17 cellular contexts compared by ENCODE assay signal in the genomic region with DNA sequence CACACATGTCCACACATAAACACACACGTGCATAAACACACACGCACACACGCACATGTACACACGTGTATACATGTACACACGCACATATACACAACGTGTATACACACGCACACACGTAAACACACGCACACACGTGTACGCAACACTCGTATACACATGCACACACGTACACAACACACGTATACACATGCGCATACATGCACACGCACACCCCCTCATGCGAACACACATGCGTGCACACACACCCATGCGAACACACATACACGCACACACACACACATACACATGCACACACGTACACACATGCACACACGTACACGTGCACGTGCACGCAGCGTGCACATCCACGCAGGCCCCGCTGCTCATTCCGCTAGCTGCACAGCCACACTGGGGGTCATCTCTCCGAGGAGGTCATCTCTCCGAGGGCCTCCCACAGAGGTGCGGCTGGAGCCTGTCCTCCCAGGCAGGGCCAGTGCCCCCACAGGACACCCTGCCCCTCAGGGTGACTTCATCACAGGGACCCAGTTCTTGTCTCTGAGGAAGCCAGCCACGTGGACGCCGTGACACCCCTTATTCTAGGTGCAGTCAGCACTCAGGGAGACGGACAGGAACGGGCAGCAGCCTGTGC. TPM values are rescaled to one million over a fixed set of nuclear protein-coding genes. Genes with fewer than 3 reads are reported as not detected.
"Had no signal": no experiment of that assay in that cellular context is flagged by ENCODE, and none has a peak within 500 bp of the region (broad histone marks: within the 10 kb centered on the region; RNA-seq: fewer than 3 reads in every experiment).

No MANE protein-coding gene starts in this region.

- H3K4me1 ChIP-seq: psoas muscle had no signal

- H3K27me3 ChIP-seq: dorsolateral prefrontal cortex, spleen, upper lobe of left lung had no signal

- H3K27ac ChIP-seq: psoas muscle, spleen, upper lobe of left lung had no signal

- H3K4me3 ChIP-seq: dorsolateral prefrontal cortex, psoas muscle, spleen, upper lobe of left lung had no signal

- H3K9me3 ChIP-seq: psoas muscle, spleen, upper lobe of left lung had no signal

- ATAC-seq: activated CD8-positive, alpha-beta T cell treated with anti-CD3 and anti-CD28 coated beads, Interleukin-2, amount 10 ng/mL, durations not matched to agents 7 days and 5 days; naive thymus-derived CD4-positive, alpha-beta T cell; psoas muscle; sciatic nerve; T-cell had no signal

- DNase-seq: activated CD4-positive, alpha-beta T cell treated with anti-CD3 and anti-CD28 coated beads for 48 hours; activated CD8-positive, alpha-beta T cell treated with anti-CD3 and anti-CD28 coated beads, Interleukin-2, amount 10 ng/mL, durations not matched to agents 7 days and 5 days; activated naive CD4-positive, alpha-beta T cell; aorta; dorsolateral prefrontal cortex; naive thymus-derived CD4-positive, alpha-beta T cell; psoas muscle; spleen; stimulated activated CD4-positive, alpha-beta T cell treated with anti-CD3 and anti-CD28 coated beads, Interleukin-2, amount 100 ng/mL, for 24 hours; stimulated activated naive CD4-positive, alpha-beta T cell; substantia nigra; T-cell; WERI-Rb-1 had no signal

RNA-seq across cellular contexts. Expression of gene CYP2W1, which starts 25.9 kb away (rescaled TPM):
- total RNA-seq: activated CD8-positive, alpha-beta T cell treated with anti-CD3 and anti-CD28 coated beads, Interleukin-2, amount 10 ng/mL, durations not matched to agents 7 days and 5 days; activated T-helper 1 cell treated with anti-CD3 and anti-CD28 coated beads, Interleukin-12 subunit alpha, Interleukin-12 subunit beta, Interleukin-2, Interleukin-4 antibody, amounts not matched to agents 30 ng/mL and 10 ng/mL and 1 ng/mL, durations not matched to agents 14 hours and 24 hours and 36 hours; aorta; naive thymus-derived CD4-positive, alpha-beta T cell; omental fat pad; psoas muscle; upper lobe of left lung had no signal
- polyA plus RNA-seq: aorta; naive thymus-derived CD4-positive, alpha-beta T cell; psoas muscle had no signal
